Comparison of ENCODE assay signal across 17 cellular contexts in the genomic region with DNA sequence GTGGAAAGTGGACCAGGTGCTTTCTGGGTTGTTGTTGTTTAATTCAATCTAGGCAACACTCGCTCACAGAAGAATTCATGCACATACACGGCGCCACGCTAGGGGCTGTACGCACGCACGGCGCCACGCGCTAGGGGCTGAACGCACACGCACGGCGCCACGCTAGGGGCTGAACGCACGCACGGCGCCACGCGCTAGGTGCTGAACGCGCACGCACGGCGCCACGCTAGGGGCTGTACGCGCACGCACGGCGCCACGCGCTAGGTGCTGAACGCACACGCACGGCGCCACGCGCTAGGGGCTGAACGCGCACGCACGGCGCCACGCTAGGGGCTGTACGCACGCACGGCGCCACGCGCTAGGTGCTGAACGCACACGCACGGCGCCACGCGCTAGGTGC. TPM values are rescaled to one million over a fixed set of nuclear protein-coding genes. Genes with fewer than 3 reads are reported as not detected.
DNase-seq lines count a peak whose midpoint lies in the region; ATAC-seq, FAIRE-seq and TF ChIP-seq lines count a peak whose summit lies in the region.
"Had no signal": no experiment of that assay in that cellular context is flagged by ENCODE, and none has a peak within 500 bp of the region (broad histone marks: within the 10 kb centered on the region; RNA-seq: fewer than 3 reads in every experiment).

No MANE protein-coding gene starts in this region.

- intact Hi-C loops in sciatic nerve (cut with DNase I): no loop called here

- no peak for TF ChIP-seq POLR2A in GM12891 (IDR thresholded peaks at IDR 0.05; ENCODE audit: low read depth, low read length)

- peak overlapping the region in 8 of 11 experiments; percentile 15 to 82 (median 64); a peak in 8 of 22 replicates for H3K9ac ChIP-seq in BLaER1 treated with 17β-estradiol and CSF1 and Interleukin-3, amounts not matched to agents 10 nM and 100 nM
- H3K9ac ChIP-seq: BLaER1 had no signal

- no peaks in the 10 kb centered on the region for H4K20me1 ChIP-seq in BLaER1 treated with 17β-estradiol and CSF1 and Interleukin-3, amounts not matched to agents 10 nM and 100 nM
- H4K20me1 ChIP-seq: BLaER1 had no signal

- ATAC-seq in sciatic nerve: no peak

- peaks cover 0 to 5% (median 0%) of the 10 kb centered on the region in 11 experiments; a peak in 1 of 22 replicates for H3K9me3 ChIP-seq in BLaER1 treated with 17β-estradiol and CSF1 and Interleukin-3, amounts not matched to agents 10 nM and 100 nM (replicated peaks in 1 of 11)
- H3K9me3 ChIP-seq: BLaER1, Peyer's patch had no signal

- H3K27me3 ChIP-seq in BLaER1 treated with 17β-estradiol and CSF1 and Interleukin-3, amounts not matched to agents 10 nM and 100 nM: no peaks in the 10 kb centered on the region
- H3K27me3 ChIP-seq: BLaER1, Peyer's patch had no signal

- no peaks in the 10 kb centered on the region for H3K36me3 ChIP-seq in BLaER1 treated with 17β-estradiol and CSF1 and Interleukin-3, amounts not matched to agents 10 nM and 100 nM
- H3K36me3 ChIP-seq: BLaER1, Peyer's patch had no signal

- peak overlapping the region; percentile 11 to 92 (median 81); a peak in 19 of 22 replicates for H3K4me2 ChIP-seq in BLaER1 treated with 17β-estradiol and CSF1 and Interleukin-3, amounts not matched to agents 10 nM and 100 nM

- H3K4me1 ChIP-seq in BLaER1 treated with 17β-estradiol and CSF1 and Interleukin-3, amounts not matched to agents 10 nM and 100 nM: peaks cover 50 to 99% (median 90%) of the 10 kb centered on the region in 10 experiments

- peak overlapping the region; percentile 79 to 95 (median 92); a peak in 21 of 22 replicates for H3K27ac ChIP-seq in BLaER1 treated with 17β-estradiol and CSF1 and Interleukin-3, amounts not matched to agents 10 nM and 100 nM

- no peak overlapping the region for H3K4me3 ChIP-seq in BLaER1 treated with 17β-estradiol and CSF1 and Interleukin-3, amounts not matched to agents 10 nM and 100 nM
- H3K4me3 ChIP-seq in fibroblast of villous mesenchyme (ENCODE audit: low read depth, low read length): peak overlapping the region; percentile 25
- H3K4me3 ChIP-seq: BLaER1, Peyer's patch had no signal

- TF ChIP-seq CTCF in fibroblast of villous mesenchyme (IDR thresholded peaks at IDR 0.05; ENCODE audit: insufficient read depth, low read depth, low read length): no peak

- peak; percentile 45 for FAIRE-seq in GM12891 (lab: Jason Lieb, UNC)
- FAIRE-seq: GM19239 had no signal

- no peak for DNase-seq in GM12891 (ENCODE audit: insufficient read length, low spot score)
- DNase-seq in fibroblast of villous mesenchyme (ENCODE audit: low read depth): peak; percentile 18
- peak; percentile 12 for DNase-seq in sciatic nerve (ENCODE audit: low spot score)
- DNase-seq in activated CD8-positive, alpha-beta memory T cell treated with anti-CD3 and anti-CD28 coated beads, Interleukin-2, amount 50 U/mL, for 4 hours: no peak
- no peak for DNase-seq in NCI-H510A (lab: John Stamatoyannopoulos, UW)
- no peak for DNase-seq in COLO668 (lab: John Stamatoyannopoulos, UW; ENCODE audit: unreplicated experiment)
- DNase-seq: COR-L47, HCEC 1CT, Karpas-422, NCI-H2029, NCI-H510A treated with DMSO at 0.1 percent for 48 hours, Peyer's patch, SHP77 treated with DMSO at 0.1 percent for 48 hours had no signal

TF ChIP-seq in GM12891, 5 proteins besides CTCF, POLR2A, EP300 and RAD21:
- TF ChIP-seq SPI1 (IDR thresholded peaks at IDR 0.05; ENCODE audit: low read depth, low read length) (no peak), POU2F2 (IDR thresholded peaks at IDR 0.05; ENCODE audit: low read depth, low read length) (no peak), PAX5 (IDR thresholded peaks at IDR 0.05; ENCODE audit: insufficient read depth, low read length, severe bottlenecking) (no peak), TAF1 (IDR thresholded peaks at IDR 0.05; ENCODE audit: low read depth, low read length) (no peak), POLR2AphosphoS5 (IDR thresholded peaks at IDR 0.05; ENCODE audit: low read depth, low read length) (no peak)

RNA-seq across cellular contexts. Expression of gene NINJ2, which starts 54.3 kb away (rescaled TPM):
- polyA plus RNA-seq in GM12891 (2012; ENCODE audit: low read depth, missing spikeins): 15.5 TPM
- total RNA-seq in fibroblast of villous mesenchyme (0.32 and 0.43 TPM in 2 replicates), sciatic nerve (6.2 TPM)
- polyA plus RNA-seq: AG04450 had no signal

Comparison
In these comparisons a context has a peak if more than half of its experiments do, and no peak if none do; other contexts are left out.
1. DNase-seq: peak in fibroblast of villous mesenchyme (single experiment) and sciatic nerve (single experiment); none in GM12891 (single experiment), activated CD8-positive, alpha-beta memory T cell treated with anti-CD3 and anti-CD28 coated beads, Interleukin-2, amount 50 U/mL, for 4 hours (single experiment), NCI-H510A (single experiment) and COLO668 (single experiment).